ENCODE assay signal across 11 cellular contexts in genomic region chr19:4360641-4361151, GRCh38. TPM values are rescaled to one million over a fixed set of nuclear protein-coding genes. Genes with fewer than 3 reads are reported as not detected.
DNase-seq lines count a peak whose midpoint lies in the region; TF ChIP-seq lines count a peak whose summit lies in the region.
"Had no signal": no experiment of that assay in that cellular context is flagged by ENCODE, and none has a peak within 500 bp of the region (broad histone marks: within the 10 kb centered on the region; RNA-seq: fewer than 3 reads in every experiment).

No MANE protein-coding gene starts in this region.

- no peak overlapping the region for H2AFZ ChIP-seq in hepatocyte
- no peak overlapping the region for H2AFZ ChIP-seq in GM23248

- H3K36me3 ChIP-seq in WERI-Rb-1 = peaks cover 86% of the 10 kb centered on the region
- H3K36me3 ChIP-seq in hepatocyte (replicated peaks; ENCODE audit: insufficient read depth, low read depth) = no peaks in the 10 kb centered on the region
- peaks cover 4 to 100% (median 76%) of the 10 kb centered on the region in 6 donors for H3K36me3 ChIP-seq in spleen
- peaks cover 20% of the 10 kb centered on the region; the same call in 1 of the 2 replicates for H3K36me3 ChIP-seq in GM23248 (ENCODE audit: low read depth)

- no peaks in the 10 kb centered on the region for H3K9me3 Mint-ChIP-seq in T-helper 2 cell treated with Interferon-gamma antibody and Interleukin-4, amounts not matched to agents 5 μg/mL and 100 μg/mL, for 36 hours

- no peaks in the 10 kb centered on the region for H3K27me3 Mint-ChIP-seq in T-helper 2 cell treated with Interferon-gamma antibody and Interleukin-4, amounts not matched to agents 5 μg/mL and 100 μg/mL, for 36 hours (ENCODE audit: low read depth)

- no peak overlapping the region for H3K9ac ChIP-seq in GM23248

- H3K4me1 ChIP-seq in hepatocyte (ENCODE audit: insufficient read depth) (peaks cover 20% of the 10 kb centered on the region), spleen (peaks cover 0 to 6% (median 0%) of the 10 kb centered on the region in 6 donors), GM23248 (ENCODE audit: insufficient read depth) (no peaks in the 10 kb centered on the region)

- 71% methylated on average over 12 of the region's 12 CpGs for WGBS in hepatocyte (ENCODE audit: low lambda C conversion rate, missing lambda C conversion rate)
- WGBS in spleen, 5 donors = 77 to 89% (median 83%) methylated on average over 2 to 12 of the region's 12 CpGs
- WGBS in GM23248 (ENCODE audit: low coverage in 1 of 2, low lambda C conversion rate in 2 of 2, missing lambda C conversion rate in 2 of 2), 2 experiments = 76 to 80% methylated on average over 12 of the region's 12 CpGs

- TF ChIP-seq CTCF in WERI-Rb-1 (IDR thresholded peaks at IDR 0.05; ENCODE audit: low read depth, low read length) (peak; percentile 27), hepatocyte (IDR thresholded peaks at IDR 0.05; ENCODE audit: poor library complexity) (peak; percentile 7), spleen (IDR thresholded peaks at IDR 0.05 in 8 of 11, conservative IDR thresholded peaks at IDR 0.05 in 3 of 11) (no peak)

- H3K4me2 ChIP-seq in hepatocyte (no peak overlapping the region), GM23248 (ENCODE audit: unreplicated experiment) (no peak overlapping the region)

- H3K79me2 ChIP-seq in hepatocyte (no peaks in the 10 kb centered on the region), GM23248 (ENCODE audit: insufficient read depth) (peaks cover 31% of the 10 kb centered on the region)

- H3K27me3 ChIP-seq in WERI-Rb-1 (ENCODE audit: insufficient read depth, low read depth, severe bottlenecking) (no peaks in the 10 kb centered on the region), hepatocyte (no peaks in the 10 kb centered on the region), spleen (replicated peaks in 1 of 7) (no peaks in the 10 kb centered on the region), GM23248 (replicated peaks; ENCODE audit: insufficient read depth) (no peaks in the 10 kb centered on the region)
- H3K27me3 ChIP-seq: tibial nerve had no signal

- TF ChIP-seq POLR2A in spleen (IDR thresholded peaks at IDR 0.05) = no peak

- intact Hi-C loops in spleen (cut with DNase I; ENCODE audit: low total_unique reads) = no loop called here

- H3K4me3 ChIP-seq in WERI-Rb-1 (ENCODE audit: low read depth, low read length) = no peak overlapping the region
- no peak overlapping the region for H3K4me3 ChIP-seq in hepatocyte
- H3K4me3 ChIP-seq in spleen = no peak overlapping the region
- H3K4me3 ChIP-seq in GM23248 = no peak overlapping the region
- H3K4me3 ChIP-seq: tibial nerve had no signal

- no peaks in the 10 kb centered on the region for H3K9me2 ChIP-seq in hepatocyte (replicated peaks; ENCODE audit: insufficient read depth)
- H3K9me2 ChIP-seq in GM23248 (ENCODE audit: insufficient read depth) = no peaks in the 10 kb centered on the region

- DNase-seq in T-helper 2 cell treated with Interferon-gamma antibody and Interleukin-4, amounts not matched to agents 5 μg/mL and 100 μg/mL, for 36 hours (ENCODE audit: low spot score) = no peak
- DNase-seq in T-helper 2 cell (no peak), WERI-Rb-1 (peak; percentile 54), hepatocyte (ENCODE audit: low spot score) (peak; percentile 52), spleen (peak; percentile 74), GM23248 (no peak), kidney glomerular epithelial cell (lab: John Stamatoyannopoulos, UW) (no peak)
- no peak for DNase-seq in stimulated activated CD8-positive, alpha-beta memory T cell treated with anti-CD3 and anti-CD28 coated beads, Interleukin-4, amount 100 ng/mL, for 48 hours
- DNase-seq: dermis blood vessel endothelial cell, foreskin melanocyte had no signal

- no peaks in the 10 kb centered on the region for H3K9me3 ChIP-seq in WERI-Rb-1 (ENCODE audit: severe bottlenecking)
- no peaks in the 10 kb centered on the region for H3K9me3 ChIP-seq in hepatocyte (ENCODE audit: low read depth)
- no peaks in the 10 kb centered on the region for H3K9me3 ChIP-seq in spleen
- no peaks in the 10 kb centered on the region for H3K9me3 ChIP-seq in GM23248 (ENCODE audit: low read depth)
- H3K9me3 ChIP-seq: tibial nerve had no signal

- H3K4me3 Mint-ChIP-seq in T-helper 2 cell treated with Interferon-gamma antibody and Interleukin-4, amounts not matched to agents 5 μg/mL and 100 μg/mL, for 36 hours = no peak overlapping the region

- 0 out of 2 replicates have a peak, but pooled peaks cover 5% of the 10 kb centered on the region for H3F3A ChIP-seq in GM23248 (ENCODE audit: insufficient read depth)

- H4K20me1 ChIP-seq in hepatocyte (ENCODE audit: insufficient read depth, poor library complexity, severe bottlenecking) (no peaks in the 10 kb centered on the region), GM23248 (ENCODE audit: insufficient read depth) (no peaks in the 10 kb centered on the region)

- peaks cover 20% of the 10 kb centered on the region for H3K36me3 Mint-ChIP-seq in T-helper 2 cell treated with Interferon-gamma antibody and Interleukin-4, amounts not matched to agents 5 μg/mL and 100 μg/mL, for 36 hours (ENCODE audit: low read depth)

- no peaks in the 10 kb centered on the region for H3K4me1 Mint-ChIP-seq in T-helper 2 cell treated with Interferon-gamma antibody and Interleukin-4, amounts not matched to agents 5 μg/mL and 100 μg/mL, for 36 hours (ENCODE audit: low read depth)

- peak overlapping the region; percentile 3 for H3K27ac Mint-ChIP-seq in T-helper 2 cell treated with Interferon-gamma antibody and Interleukin-4, amounts not matched to agents 5 μg/mL and 100 μg/mL, for 36 hours

- in situ Hi-C loops in GM23248 (cut with MboI) = no loop called here

- H3K27ac ChIP-seq in WERI-Rb-1 = peak overlapping the region; percentile 61
- H3K27ac ChIP-seq in hepatocyte = peak overlapping the region; percentile 75
- peak overlapping the region in 3 of 8 donors; percentile 8 to 13 (median 10) for H3K27ac ChIP-seq in spleen
- no peak overlapping the region for H3K27ac ChIP-seq in GM23248

RNA-seq across cellular contexts. Expression of gene MPND, which starts 17.3 kb away (rescaled TPM):
- 11.2 and 16.6 TPM in 2 replicates for total RNA-seq in hepatocyte
- 17.0 and 21.9 TPM in 2 replicates for polyA plus RNA-seq in hepatocyte
- total RNA-seq in spleen = 10 to 100 TPM in 4 of 7 donors, 1 to 10 TPM in 3; 6.4 to 24.2 (median 13.8) TPM
- 10 to 100 TPM; 17.1 to 24.0 (median 17.9) TPM for polyA plus RNA-seq in spleen
- total RNA-seq in GM23248 (2014; rRNA removed; shearing (Covaris generic)) = 3.0 and 6.2 TPM in 2 replicates
- 5.0 and 8.4 TPM in 2 replicates for polyA plus RNA-seq in GM23248 (2016; fragmentation: Nextera tagmentation; extraction: Ambion mirVana)

RNA-seq across cellular contexts. Expression of gene STAP2, which starts 22.1 kb away (rescaled TPM):
- total RNA-seq in hepatocyte (27.5 and 28.1 TPM in 2 replicates), spleen (1 to 10 TPM in 4 of 7 donors, under 1 TPM in 2, not detected in 1; 0.79 to 5.1 (median 1.6) TPM)
- polyA plus RNA-seq in hepatocyte (34.4 and 45.2 TPM in 2 replicates), spleen (1 to 10 TPM; 2.1 to 2.9 (median 2.5) TPM), GM23248 (2016; fragmentation: Nextera tagmentation; extraction: Ambion mirVana) (1.7 TPM in 2 replicates)
- 1.8 and 6.4 TPM in 2 replicates for total RNA-seq in GM23248 (2014; rRNA removed; shearing (Covaris generic))

RNA-seq across cellular contexts. Expression of gene SH3GL1, which starts 39.7 kb away (rescaled TPM):
- total RNA-seq in hepatocyte (71.8 and 81.7 TPM in 2 replicates), spleen (10 to 100 TPM; 37.2 to 77.4 (median 66.2) TPM)
- polyA plus RNA-seq in hepatocyte (111 and 114 TPM in 2 replicates), spleen (10 to 100 TPM; 26.1 to 44.0 (median 31.3) TPM), GM23248 (2016; fragmentation: Nextera tagmentation; extraction: Ambion mirVana) (151 and 159 TPM in 2 replicates)
- total RNA-seq in GM23248 (2014; rRNA removed; shearing (Covaris generic)) = 114 and 141 TPM in 2 replicates

RNA-seq across cellular contexts. Expression of gene CHAF1A, which starts 41.7 kb away (rescaled TPM):
- total RNA-seq in hepatocyte (5.5 and 6.2 TPM in 2 replicates), spleen (10 to 100 TPM in 5 of 7 donors, 1 to 10 TPM in 2; 9.4 to 17.9 (median 10.6) TPM)
- polyA plus RNA-seq in hepatocyte (6.5 and 11.1 TPM in 2 replicates), spleen (1 to 10 TPM; 3.8 to 7.4 (median 5.7) TPM), GM23248 (2016; fragmentation: Nextera tagmentation; extraction: Ambion mirVana) (11.9 and 12.6 TPM in 2 replicates)
- total RNA-seq in GM23248 (2014; rRNA removed; shearing (Covaris generic)) = 9.1 and 11.6 TPM in 2 replicates

RNA-seq across cellular contexts. Expression of gene FSD1, which starts 56.3 kb away (rescaled TPM):
- total RNA-seq in hepatocyte (1.2 and 6.3 TPM in 2 replicates), spleen (1 to 10 TPM in 6 of 7 donors, under 1 TPM in 1; 0.80 to 6.6 (median 2.0) TPM)
- polyA plus RNA-seq in hepatocyte (2.4 and 2.8 TPM in 2 replicates), spleen (1 to 10 TPM; 2.3 to 3.0 (median 2.5) TPM), GM23248 (2016; fragmentation: Nextera tagmentation; extraction: Ambion mirVana) (5.8 TPM in 2 replicates)
- 5.8 and 16.2 TPM in 2 replicates for total RNA-seq in GM23248 (2014; rRNA removed; shearing (Covaris generic))

Comparison
In these comparisons a context has a peak if more than half of its experiments do, and no peak if none do; other contexts are left out.
1. DNase-seq: peak in WERI-Rb-1 (single experiment), hepatocyte (single experiment) and spleen (single experiment); none in T-helper 2 cell treated with Interferon-gamma antibody and Interleukin-4, amounts not matched to agents 5 μg/mL and 100 μg/mL, for 36 hours (single experiment), T-helper 2 cell (0 of 5), stimulated activated CD8-positive, alpha-beta memory T cell treated with anti-CD3 and anti-CD28 coated beads, Interleukin-4, amount 100 ng/mL, for 48 hours (single experiment), GM23248 (single experiment) and kidney glomerular epithelial cell (single experiment).
2. CTCF ChIP-seq: peak in WERI-Rb-1 (single experiment) and hepatocyte (single experiment); none in spleen (0 of 11).